ENCODE assay signal across 8 cellular contexts in genomic region chr5:143355710-143356109, GRCh38. TPM values are rescaled to one million over a fixed set of nuclear protein-coding genes. Genes with fewer than 3 reads are reported as not detected.
DNase-seq lines count a peak whose midpoint lies in the region; ATAC-seq and TF ChIP-seq lines count a peak whose summit lies in the region.

No MANE protein-coding gene starts in this region.

- H3K9me3 Mint-ChIP-seq in activated T-helper 17 cell treated with anti-CD3 and anti-CD28 coated beads, Interleukin-2, amount 50 U/mL, for 72 hours = no peaks in the 10 kb centered on the region

- peaks cover 39% of the 10 kb centered on the region for H3K4me1 Mint-ChIP-seq in activated T-helper 17 cell treated with anti-CD3 and anti-CD28 coated beads, Interleukin-2, amount 50 U/mL, for 72 hours

- DNase-seq in activated CD8-positive, alpha-beta memory T cell treated with anti-CD3 and anti-CD28 coated beads for 1 hour (ENCODE audit: extremely low read depth in 1 of 2, low read depth in 1 of 2) = peak; percentile 30 to 39
- DNase-seq in activated CD8-positive, alpha-beta memory T cell treated with anti-CD3 and anti-CD28 coated beads, Interleukin-2, amount 50 U/mL, for 48 hours = no peak
- peak; percentile 90 for DNase-seq in NCI-H345 treated with DMSO at 0.1 percent for 48 hours (lab: John Stamatoyannopoulos, UW; ENCODE audit: unreplicated experiment)
- peak; percentile 81 for DNase-seq in globus pallidus (ENCODE audit: low spot score)
- DNase-seq in gastrocnemius medialis = peak; percentile 75 to 79
- no peak for DNase-seq in GM19238 (ENCODE audit: insufficient read length, low spot score)

- H3K36me3 Mint-ChIP-seq in activated T-helper 17 cell treated with anti-CD3 and anti-CD28 coated beads, Interleukin-2, amount 50 U/mL, for 72 hours (ENCODE audit: low read depth) = peaks cover 8% of the 10 kb centered on the region

- TF ChIP-seq CTCF in gastrocnemius medialis (IDR thresholded peaks at IDR 0.05 in 4 of 5, conservative IDR thresholded peaks at IDR 0.05 in 1 of 5) = no peak

- H3K4me1 ChIP-seq in gastrocnemius medialis = peaks cover 91 to 92% of the 10 kb centered on the region in 2 donors

- H3K27ac Mint-ChIP-seq in activated T-helper 17 cell treated with anti-CD3 and anti-CD28 coated beads, Interleukin-2, amount 50 U/mL, for 72 hours = peak overlapping the region; percentile 66

- no peaks in the 10 kb centered on the region for H3K27me3 Mint-ChIP-seq in activated T-helper 17 cell treated with anti-CD3 and anti-CD28 coated beads, Interleukin-2, amount 50 U/mL, for 72 hours

- H3K27ac ChIP-seq in gastrocnemius medialis = peak overlapping the region; percentile 71 to 83 (median 74)

- TF ChIP-seq POLR2A in gastrocnemius medialis (IDR thresholded peaks at IDR 0.05) = no peak

- no peaks in the 10 kb centered on the region for H3K27me3 ChIP-seq in gastrocnemius medialis

- H3K36me3 ChIP-seq in gastrocnemius medialis = no peaks in the 10 kb centered on the region

- intact Hi-C loops in gastrocnemius medialis (cut with DNase I; ENCODE audit: low total_unique reads) = no loop called here

- peak; percentile 43 for ATAC-seq in activated T-helper 17 cell treated with anti-CD3 and anti-CD28 coated beads, Interleukin-2, amount 50 U/mL, for 72 hours (replicated peaks)
- ATAC-seq in gastrocnemius medialis (peak; percentile 87 to 94), GM19452 (IDR thresholded peaks at IDR 0.05; ENCODE audit: unreplicated experiment) (no peak)

- H3K4me3 ChIP-seq in gastrocnemius medialis = peak overlapping the region in 1 of 4 donors; percentile 9

- in situ Hi-C loops in gastrocnemius medialis (cut with MboI; ENCODE audit: low sequenced_read_pairs in 4 of 4) = no loop called here

- no peak overlapping the region for H3K4me3 Mint-ChIP-seq in activated T-helper 17 cell treated with anti-CD3 and anti-CD28 coated beads, Interleukin-2, amount 50 U/mL, for 72 hours

- no peaks in the 10 kb centered on the region for H3K9me3 ChIP-seq in gastrocnemius medialis

RNA-seq across cellular contexts. Expression of gene NR3C1, which starts 47.8 kb away (rescaled TPM):
- 10 to 100 TPM; 33.2 to 48.3 TPM for total RNA-seq in activated T-helper 17 cell treated with anti-CD3 and anti-CD28 coated beads, Interleukin-2, amount 50 U/mL, for 72 hours
- total RNA-seq in gastrocnemius medialis = 10 to 100 TPM; 56.7 to 79.1 (median 64.4) TPM

Comparison
In these comparisons a context has a peak if more than half of its experiments do, and no peak if none do; other contexts are left out.
1. DNase-seq: peak in activated CD8-positive, alpha-beta memory T cell treated with anti-CD3 and anti-CD28 coated beads for 1 hour (2 of 2), NCI-H345 treated with DMSO at 0.1 percent for 48 hours (single experiment), globus pallidus (single experiment) and gastrocnemius medialis (2 of 2); none in activated CD8-positive, alpha-beta memory T cell treated with anti-CD3 and anti-CD28 coated beads, Interleukin-2, amount 50 U/mL, for 48 hours (single experiment) and GM19238 (single experiment).